8 cellular contexts compared by ENCODE assay signal in genomic region chr3:84958495-84959469, GRCh38. TPM values are rescaled to one million over a fixed set of nuclear protein-coding genes. Genes with fewer than 3 reads are reported as not detected.
A peak's percentile ranks its signal among the peaks of the same experiment; 100 is the strongest.
DNase-seq lines count a peak whose midpoint lies in the region; ATAC-seq, FAIRE-seq and TF ChIP-seq lines count a peak whose summit lies in the region.

CADM2 (plus strand) TSS chr3:84958989.

- peaks cover 20% of the 10 kb centered on the region for H3K4me1 Mint-ChIP-seq in endothelial cell (ENCODE audit: unreplicated experiment)

- no peaks in the 10 kb centered on the region for H3K9me3 Mint-ChIP-seq in endothelial cell (ENCODE audit: unreplicated experiment)

- DNase-seq in AG20443 (ENCODE audit: low spot score) (peak; percentile 97), GM19239 (ENCODE audit: insufficient read length, low spot score) (peak; percentile 69), NCI-H69 (lab: John Stamatoyannopoulos, UW) (peak; percentile 93), activated T-cell treated with anti-CD3 and anti-CD28 coated beads for 1 hour (ENCODE audit: low read depth) (peak; percentile 35), endothelial cell (ENCODE audit: low spot score) (peak; percentile 89), mesenchymal stem cell (peak; percentile 63)
- DNase-seq in stimulated activated CD4-positive, alpha-beta T cell treated with anti-CD3 and anti-CD28 coated beads, TNF-alpha, amount 100 ng/mL, for 48 hours (ENCODE audit: low read depth in 3 of 3): peak; percentile 37 to 61 (median 59)

- peak; percentile 99 for ATAC-seq in HG03432 (IDR thresholded peaks at IDR 0.05; ENCODE audit: unreplicated experiment)

- H3K36me3 ChIP-seq in mesenchymal stem cell (ENCODE audit: control insufficient read depth in 1 of 2, insufficient read depth in 2 of 2, low read depth in 1 of 2, low read length in 2 of 2): peaks cover 0 to 4% of the 10 kb centered on the region in 2 experiments

- no peak within 1 kb of the TSS for H3K27ac ChIP-seq in mesenchymal stem cell (ENCODE audit: low read length, poor library complexity, severe bottlenecking)

- H3K18ac ChIP-seq in mesenchymal stem cell (ENCODE audit: low read depth in 1 of 2, low read length in 2 of 2): no peak within 1 kb of the TSS

- H3K27ac Mint-ChIP-seq in endothelial cell (ENCODE audit: unreplicated experiment): peak within 1 kb of the TSS; percentile 32

- no peaks in the 10 kb centered on the region for H3K9me3 ChIP-seq in mesenchymal stem cell (ENCODE audit: control insufficient read depth, low read length)

- under 1% methylated on average over 62 of the region's 70 CpGs for WGBS in mesenchymal stem cell

- H2AK5ac ChIP-seq in mesenchymal stem cell (ENCODE audit: low read length, severe bottlenecking): no peak within 1 kb of the TSS

- no peak for FAIRE-seq in GM19239 (lab: Jason Lieb, UNC)

- H3K4ac ChIP-seq in mesenchymal stem cell (ENCODE audit: low read depth in 1 of 2, low read length in 2 of 2): no peak within 1 kb of the TSS

- H3K9ac ChIP-seq in mesenchymal stem cell (ENCODE audit: low read length): no peak within 1 kb of the TSS

- H4K91ac ChIP-seq in mesenchymal stem cell (ENCODE audit: low read length): no peak within 1 kb of the TSS

- H2BK120ac ChIP-seq in mesenchymal stem cell (ENCODE audit: low read depth, low read length): no peak within 1 kb of the TSS

- H4K8ac ChIP-seq in mesenchymal stem cell (ENCODE audit: low read length): no peak within 1 kb of the TSS

- no peak within 1 kb of the TSS for H3K23ac ChIP-seq in mesenchymal stem cell (ENCODE audit: low read length in 2 of 2)

- peak within 1 kb of the TSS; percentile 100 for H3K4me2 ChIP-seq in mesenchymal stem cell (ENCODE audit: low read length, poor library complexity, severe bottlenecking)

- H3K4me3 Mint-ChIP-seq in endothelial cell (ENCODE audit: unreplicated experiment): peak within 1 kb of the TSS; percentile 91

- peak; percentile 52 for TF ChIP-seq CTCF in endothelial cell (IDR thresholded peaks at IDR 0.05; ENCODE audit: unreplicated experiment)

- no peak within 1 kb of the TSS for H2BK5ac ChIP-seq in mesenchymal stem cell (ENCODE audit: low read depth, low read length, poor library complexity, severe bottlenecking)

- H2AFZ ChIP-seq in mesenchymal stem cell (ENCODE audit: low read depth, low read length): peak within 1 kb of the TSS; percentile 76

- peaks cover 20% of the 10 kb centered on the region for H3K4me1 ChIP-seq in mesenchymal stem cell (ENCODE audit: control insufficient read depth, insufficient read depth, low read depth, low read length)

- H3K27me3 ChIP-seq in mesenchymal stem cell (ENCODE audit: control insufficient read depth in 1 of 2, insufficient read depth in 1 of 2, low read length in 2 of 2): peaks cover 32 to 40% of the 10 kb centered on the region in 2 experiments

- no peak within 1 kb of the TSS for H3K14ac ChIP-seq in mesenchymal stem cell (ENCODE audit: low read length in 2 of 2)

- H3K36me3 Mint-ChIP-seq in endothelial cell (ENCODE audit: low read depth, unreplicated experiment): no peaks in the 10 kb centered on the region

- no peak within 1 kb of the TSS for H2BK12ac ChIP-seq in mesenchymal stem cell (ENCODE audit: low read length in 2 of 2)

- no peaks in the 10 kb centered on the region for H3K79me1 ChIP-seq in mesenchymal stem cell (replicated peaks; ENCODE audit: low read length, poor library complexity, severe bottlenecking)

- peaks cover 13% of the 10 kb centered on the region for H3K27me3 Mint-ChIP-seq in endothelial cell (ENCODE audit: unreplicated experiment)

- peak within 1 kb of the TSS; percentile 78 to 93 for H3K4me3 ChIP-seq in mesenchymal stem cell (ENCODE audit: insufficient read depth in 1 of 2, low read depth in 1 of 2, low read length in 2 of 2)

- no peak within 1 kb of the TSS for H2BK15ac ChIP-seq in mesenchymal stem cell (ENCODE audit: low read depth, poor library complexity, severe bottlenecking)

RNA-seq across cellular contexts. Expression of gene CADM2, which starts in this region (rescaled TPM):
- 0.97 TPM for total RNA-seq in endothelial cell (ENCODE audit: unreplicated experiment)
- not detected for polyA plus RNA-seq in mesenchymal stem cell (2013, experiment 1 of 2)
- polyA plus RNA-seq in mesenchymal stem cell (2013, experiment 2 of 2): 0.01 TPM

Comparison
In these comparisons a context has a peak if more than half of its experiments do, and no peak if none do; other contexts are left out.
1. Peak in DNase-seq in endothelial cell; RNA of the gene not detected or under 1 TPM.
2. DNase-seq: peak in every context shown above with its lines; median percentile 97 in AG20443; 93 in NCI-H69; 89 in endothelial cell; 69 in GM19239; 63 in mesenchymal stem cell; 59 in stimulated activated CD4-positive, alpha-beta T cell treated with anti-CD3 and anti-CD28 coated beads, TNF-alpha, amount 100 ng/mL, for 48 hours; 35 in activated T-cell treated with anti-CD3 and anti-CD28 coated beads for 1 hour.